1 cellular context compared by ENCODE assay signal in the genomic region with DNA sequence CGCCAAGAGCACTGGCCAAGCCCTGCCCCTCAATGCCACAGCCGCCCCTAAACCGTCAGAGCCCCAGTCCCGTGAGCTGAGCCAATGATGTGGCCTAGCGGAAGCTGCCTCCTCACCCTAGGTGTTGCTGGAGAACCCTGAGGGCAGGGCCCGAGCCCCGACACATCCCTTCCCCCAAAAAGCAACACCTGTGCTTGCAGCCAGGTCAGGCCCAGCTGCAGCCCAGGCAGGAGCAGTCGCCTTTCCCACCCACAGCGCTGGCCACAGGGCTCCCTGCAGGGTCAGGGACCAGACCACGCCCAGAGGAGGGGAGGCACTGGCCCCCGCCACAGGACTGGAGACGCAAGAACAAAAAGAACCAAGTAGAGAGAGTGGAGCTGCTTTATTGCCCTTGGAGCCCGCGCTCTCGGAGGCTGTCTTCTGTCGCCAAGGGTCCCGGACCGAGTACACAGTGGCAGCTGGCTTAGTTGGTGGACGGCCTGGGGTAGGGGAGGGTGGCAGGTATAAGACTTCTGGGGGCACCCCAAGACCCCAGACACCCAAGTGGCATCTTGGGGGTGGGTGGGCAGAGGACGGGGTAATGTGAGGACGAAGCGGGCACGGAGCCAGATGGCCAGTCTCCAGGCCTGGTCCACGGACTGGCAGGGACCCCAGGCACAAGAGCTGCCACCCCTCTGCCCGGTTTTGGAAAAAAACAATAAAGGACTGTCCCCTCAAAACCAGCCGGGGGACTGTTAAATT.
TF ChIP-seq lines count a peak whose summit lies in the region.

No MANE protein-coding gene starts in this region.

TF ChIP-seq in SK-N-SH, 30 proteins besides CTCF, POLR2A, EP300 and RAD21 (continued from another document):
- TF ChIP-seq MEF2A (IDR thresholded peaks at IDR 0.05; ENCODE audit: borderline replicate concordance, low read depth): no peak
- TF ChIP-seq TEAD4 (IDR thresholded peaks at IDR 0.05; ENCODE audit: borderline replicate concordance, insufficient read depth): no peak
- no peak for TF ChIP-seq NRF1 (IDR thresholded peaks at IDR 0.05; ENCODE audit: low read depth, low read length)
- TF ChIP-seq EZH2phosphoT487 (IDR thresholded peaks at IDR 0.05; ENCODE audit: borderline replicate concordance, low read depth): no peak
- no peak for TF ChIP-seq TCF12 (IDR thresholded peaks at IDR 0.05)
- TF ChIP-seq SMC3 (IDR thresholded peaks at IDR 0.05; ENCODE audit: low read depth, low read length): no peak
- TF ChIP-seq, protein P1, sequence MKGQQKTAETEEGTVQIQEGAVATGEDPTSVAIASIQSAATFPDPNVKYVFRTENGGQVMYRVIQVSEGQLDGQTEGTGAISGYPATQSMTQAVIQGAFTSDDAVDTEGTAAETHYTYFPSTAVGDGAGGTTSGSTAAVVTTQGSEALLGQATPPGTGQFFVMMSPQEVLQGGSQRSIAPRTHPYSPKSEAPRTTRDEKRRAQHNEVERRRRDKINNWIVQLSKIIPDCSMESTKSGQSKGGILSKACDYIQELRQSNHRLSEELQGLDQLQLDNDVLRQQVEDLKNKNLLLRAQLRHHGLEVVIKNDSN (IDR thresholded peaks at IDR 0.05; ENCODE audit: borderline replicate concordance, low read depth): no peak
- TF ChIP-seq RCOR1 (IDR thresholded peaks at IDR 0.05; ENCODE audit: low read length): no peak
- TF ChIP-seq MXI1 (IDR thresholded peaks at IDR 0.05; ENCODE audit: low read depth, low read length): no peak
- peak; percentile 9; the same call in 1 of the 2 replicates for TF ChIP-seq SIN3A (IDR thresholded peaks at IDR 0.05; ENCODE audit: borderline replicate concordance, low read depth, low read length)
- peak; percentile 14 for TF ChIP-seq JUND (IDR thresholded peaks at IDR 0.05)
